ENCODE assay signal across 18 cellular contexts in genomic region chr13:87426737-87427136, GRCh38.
DNase-seq lines count a peak whose midpoint lies in the region; FAIRE-seq and TF ChIP-seq lines count a peak whose summit lies in the region.
"Had no signal": no experiment of that assay in that cellular context is flagged by ENCODE, and none has a peak within 500 bp of the region (broad histone marks: within the 10 kb centered on the region; RNA-seq: fewer than 3 reads in every experiment).

No MANE protein-coding gene starts in this region.

- no peaks in the 10 kb centered on the region for H4K20me1 ChIP-seq in OCI-LY7 (ENCODE audit: insufficient read depth, low read length)

- no peak overlapping the region for H3K27ac Mint-ChIP-seq in mesothelial cell of epicardium
- H3K27ac Mint-ChIP-seq: CD4-positive, CD25-positive, alpha-beta regulatory T cell; CD8-positive, alpha-beta memory T cell; HFFc6 had no signal

- FAIRE-seq in H54 (lab: Jason Lieb, UNC), result peak; percentile 52
- FAIRE-seq: D721Med, HTR-8/SVneo had no signal

- CTCF ChIA-PET in OCI-LY7 (lab: Charles Lee; ENCODE audit: unreplicated experiment), result no interaction called here

- no peak overlapping the region for H3K27ac ChIP-seq in OCI-LY7 (ENCODE audit: low read depth, low read length, poor library complexity, severe bottlenecking)

- POLR2A ChIA-PET in OCI-LY7 (lab: Charles Lee), result interaction anchor here (0.7 to 2.9 kb wide), 8 partner anchors 8 to 243 kb away, joined by 3 to 8 read pairs (median 4); no protein-coding TSS in a partner anchor

- no peak overlapping the region for H3K4me2 ChIP-seq in OCI-LY7 (ENCODE audit: low read length)

- no TSS peak for BruUV-seq in OCI-LY7 (replicated peaks; lab: Mats Ljungman, UMichigan)

- no peaks in the 10 kb centered on the region for H3K9me3 Mint-ChIP-seq in mesothelial cell of epicardium

- H3K9me2 ChIP-seq in OCI-LY7 (ENCODE audit: insufficient read depth, low read length), result no peaks in the 10 kb centered on the region

- H3K4me1 ChIP-seq in OCI-LY7 (ENCODE audit: insufficient read depth, low read length, poor library complexity, severe bottlenecking), result peaks cover 15% of the 10 kb centered on the region
- H3K4me1 ChIP-seq: BE2C, Caco-2 had no signal

- intact Hi-C loops in OCI-LY7 (cut with micrococcal nuclease; ENCODE audit: unreplicated experiment), result no loop called here

- TF ChIP-seq POLR2A in H54 (IDR thresholded peaks at IDR 0.05; ENCODE audit: low read depth, low read length), result no peak

- H3K9me3 ChIP-seq in OCI-LY7 (ENCODE audit: low read length), result no peaks in the 10 kb centered on the region
- H3K9me3 ChIP-seq: BE2C, Caco-2 had no signal

- H3K36me3 Mint-ChIP-seq in mesothelial cell of epicardium, result no peaks in the 10 kb centered on the region
- H3K36me3 Mint-ChIP-seq: CD4-positive, CD25-positive, alpha-beta regulatory T cell; CD8-positive, alpha-beta memory T cell had no signal

- H2AFZ ChIP-seq in OCI-LY7 (ENCODE audit: low read length), result 0 out of 2 replicates have a peak overlapping the region, but pooled peaks have one; percentile 17

- no peak for DNase-seq in H54 (ENCODE audit: insufficient read length, low spot score)
- no peak for DNase-seq in OCI-LY7 (ENCODE audit: low spot score)
- DNase-seq in epithelial cell of esophagus (ENCODE audit: low read depth), result peak; percentile 37
- DNase-seq in renal cortical epithelial cell (ENCODE audit: low read depth), result peak; percentile 2
- DNase-seq in activated CD4-positive, CD25-positive, alpha-beta regulatory T cell treated with anti-CD3 and anti-CD28 coated beads, Interleukin-2, amount 50 U/mL, for 72 hours, result no peak
- DNase-seq in COLO829 (ENCODE audit: low spot score), result no peak
- DNase-seq in mesothelial cell of epicardium (ENCODE audit: low spot score in 2 of 2, unreplicated experiment in 2 of 2), result no peak
- DNase-seq: BE2C; C1 segment of cervical spinal cord; Caco-2; CD4-positive, CD25-positive, alpha-beta regulatory T cell; CD8-positive, alpha-beta memory T cell; GF-D8; H7; HFFc6; KG1 had no signal

- H3K4me3 ChIP-seq in OCI-LY7 (ENCODE audit: low read depth, low read length, poor library complexity, severe bottlenecking) (no peak overlapping the region), epithelial cell of esophagus (ENCODE audit: low read length) (no peak overlapping the region)

- H3K4me1 Mint-ChIP-seq in mesothelial cell of epicardium, result no peaks in the 10 kb centered on the region
- H3K4me1 Mint-ChIP-seq: CD4-positive, CD25-positive, alpha-beta regulatory T cell; CD8-positive, alpha-beta memory T cell had no signal

- H3K79me2 ChIP-seq in OCI-LY7 (ENCODE audit: insufficient read depth, low read depth, low read length), result no peaks in the 10 kb centered on the region

- TF ChIP-seq CTCF in OCI-LY7 (conservative IDR thresholded peaks at IDR 0.05; ENCODE audit: low read length), result no peak
- TF ChIP-seq CTCF in epithelial cell of esophagus (IDR thresholded peaks at IDR 0.05; ENCODE audit: insufficient read depth, low read depth, low read length, missing control alignments), result no peak
- no peak for TF ChIP-seq CTCF in mesothelial cell of epicardium (IDR thresholded peaks at IDR 0.05; ENCODE audit: unreplicated experiment)

- H3K27me3 Mint-ChIP-seq in mesothelial cell of epicardium (ENCODE audit: low read depth), result no peaks in the 10 kb centered on the region
- H3K27me3 Mint-ChIP-seq: CD4-positive, CD25-positive, alpha-beta regulatory T cell; CD8-positive, alpha-beta memory T cell had no signal

- no peak overlapping the region for H3K4me3 Mint-ChIP-seq in mesothelial cell of epicardium
- H3K4me3 Mint-ChIP-seq: CD4-positive, CD25-positive, alpha-beta regulatory T cell; CD8-positive, alpha-beta memory T cell; HFFc6 had no signal

- no peaks in the 10 kb centered on the region for H3K36me3 ChIP-seq in OCI-LY7 (ENCODE audit: insufficient read depth, low read length)
- H3K36me3 ChIP-seq: BE2C had no signal

Comparison
In these comparisons a context has a peak if more than half of its experiments do, and no peak if none do; other contexts are left out.
1. DNase-seq: peak in epithelial cell of esophagus (single experiment) and renal cortical epithelial cell (single experiment); none in H54 (single experiment), OCI-LY7 (single experiment), activated CD4-positive, CD25-positive, alpha-beta regulatory T cell treated with anti-CD3 and anti-CD28 coated beads, Interleukin-2, amount 50 U/mL, for 72 hours (single experiment), COLO829 (single experiment) and mesothelial cell of epicardium (0 of 2).